In the genomic region with DNA sequence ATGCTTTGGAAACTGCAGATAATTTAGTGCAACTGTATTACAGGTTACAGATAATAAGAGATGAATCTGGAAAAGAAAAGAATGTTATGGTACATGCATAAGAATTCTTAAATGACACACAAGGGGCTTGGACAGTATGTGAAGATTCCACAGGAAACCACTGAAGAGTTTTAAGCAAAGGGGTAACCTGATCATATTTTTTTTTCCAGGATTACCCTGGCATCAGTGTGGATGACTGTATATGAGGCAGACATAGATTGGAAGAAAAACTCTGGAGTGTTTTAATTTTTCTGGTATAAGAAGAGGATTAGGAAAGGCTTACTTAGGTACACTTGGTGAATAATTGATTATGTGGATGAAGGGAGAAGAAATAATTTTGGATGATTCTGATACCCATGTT, we compare ENCODE assay signal across 35 cellular contexts. TPM values are rescaled to one million over a fixed set of nuclear protein-coding genes. Genes with fewer than 3 reads are reported as not detected.
"Had no signal": no experiment of that assay in that cellular context is flagged by ENCODE, and none has a peak within 500 bp of the region (broad histone marks: within the 10 kb centered on the region; RNA-seq: fewer than 3 reads in every experiment).

No MANE protein-coding gene starts in this region.

- H3K27ac ChIP-seq: neural progenitor cell, ovary, parathyroid adenoma, psoas muscle, right lobe of liver, sigmoid colon, skin epidermis, spleen, suprapubic skin, testis, tibial artery, transverse colon, upper lobe of right lung, uterus had no signal

- H3K4me3 ChIP-seq: neural progenitor cell, ovary, psoas muscle, right lobe of liver, sigmoid colon, skin epidermis, smooth muscle cell, spleen, suprapubic skin, testis, tibial artery, transverse colon, upper lobe of right lung, uterus had no signal

- H3K9me3 ChIP-seq: ovary, psoas muscle, right lobe of liver, sigmoid colon, suprapubic skin, testis, transverse colon, upper lobe of right lung, uterus had no signal

- H3K4me1 Mint-ChIP-seq: naive thymus-derived CD4-positive, alpha-beta T cell; nephron; neural progenitor cell; stimulated activated naive CD8-positive, alpha-beta T cell treated with anti-CD3 and anti-CD28 coated beads, Interleukin-15, amount 100 ng/mL, for 72 hours had no signal

- DNase-seq: naive thymus-derived CD4-positive, alpha-beta T cell; natural killer cell; occipital lobe; ovary; posterior cingulate gyrus; psoas muscle; right cardiac atrium; right lobe of liver; sigmoid colon; spleen; stimulated activated CD4-positive, alpha-beta T cell treated with anti-CD3 and anti-CD28 coated beads, Interleukin-12 subunit alpha, Interleukin-12 subunit beta, amount 100 ng/mL, for 4 hours; stimulated activated CD4-positive, alpha-beta T cell treated with anti-CD3 and anti-CD28 coated beads, Interleukin-1b, Interleukin-23, amount 100 ng/mL, for 48 hours; stimulated activated CD4-positive, alpha-beta T cell treated with anti-CD3 and anti-CD28 coated beads, Interleukin-4, amount 100 ng/mL, for 1 hour; stimulated activated CD4-positive, alpha-beta T cell treated with anti-CD3 and anti-CD28 coated beads, Interleukin-4, amount 100 ng/mL, for 4 hours; stimulated activated CD8-positive, alpha-beta memory T cell treated with anti-CD3 and anti-CD28 coated beads, Interleukin-4, amount 100 ng/mL, for 48 hours; stimulated activated naive CD4-positive, alpha-beta T cell; stimulated activated naive CD8-positive, alpha-beta T cell treated with anti-CD3 and anti-CD28 coated beads, Interleukin-15, amount 100 ng/mL, for 72 hours; stimulated activated naive CD8-positive, alpha-beta T cell treated with anti-CD3 and anti-CD28 coated beads, Interleukin-15, Interleukin-2, amounts not matched to agents 100 U/mL and 50 U/mL, for 24 hours; substantia nigra; testis; tibial artery; transverse colon; upper lobe of right lung; uterus had no signal

- H3K27me3 Mint-ChIP-seq: progenitor cell of endocrine pancreas; stimulated activated memory B cell treated with anti-CD40 and anti-IgM and Interleukin-4, amounts not matched to agents 10 μg/mL and 1 μg/mL and 100 μg/mL, for 72 hours; stimulated activated naive CD8-positive, alpha-beta T cell treated with anti-CD3 and anti-CD28 coated beads, Interleukin-15, amount 100 ng/mL, for 72 hours had no signal

- H3K36me3 ChIP-seq: neural progenitor cell, ovary, right lobe of liver, sigmoid colon, spleen, suprapubic skin, tibial artery, transverse colon, upper lobe of right lung, uterus had no signal

- H3K9me3 Mint-ChIP-seq: type B pancreatic cell had no signal

- H3K36me3 Mint-ChIP-seq: naive thymus-derived CD4-positive, alpha-beta T cell; natural killer cell; neural progenitor cell; stimulated activated memory B cell treated with anti-CD40 and anti-IgM and Interleukin-4, amounts not matched to agents 10 μg/mL and 1 μg/mL and 100 μg/mL, for 72 hours; type B pancreatic cell had no signal

- H3K27me3 ChIP-seq: ovary, right lobe of liver, sigmoid colon, suprapubic skin, testis, tibial artery, transverse colon, upper lobe of right lung, uterus had no signal

- H3K4me1 ChIP-seq: neural progenitor cell, parathyroid adenoma, psoas muscle, right lobe of liver, sigmoid colon, spleen, suprapubic skin, testis, tibial artery, transverse colon, upper lobe of right lung, uterus had no signal

- H3K27ac Mint-ChIP-seq: naive thymus-derived CD4-positive, alpha-beta T cell; natural killer cell; nephron; neural progenitor cell; progenitor cell of endocrine pancreas; stimulated activated memory B cell treated with anti-CD40 and anti-IgM and Interleukin-4, amounts not matched to agents 10 μg/mL and 1 μg/mL and 100 μg/mL, for 72 hours; stimulated activated naive CD8-positive, alpha-beta T cell treated with anti-CD3 and anti-CD28 coated beads, Interleukin-15, amount 100 ng/mL, for 72 hours; type B pancreatic cell had no signal

- H3K4me3 Mint-ChIP-seq: naive thymus-derived CD4-positive, alpha-beta T cell; natural killer cell; nephron; neural progenitor cell; stimulated activated memory B cell treated with anti-CD40 and anti-IgM and Interleukin-4, amounts not matched to agents 10 μg/mL and 1 μg/mL and 100 μg/mL, for 72 hours; stimulated activated naive CD8-positive, alpha-beta T cell treated with anti-CD3 and anti-CD28 coated beads, Interleukin-15, amount 100 ng/mL, for 72 hours; type B pancreatic cell had no signal

RNA-seq across cellular contexts. Expression of gene TFPI2, which starts 8.1 kb away (rescaled TPM):
- total RNA-seq: natural killer cell had no signal
- polyA plus RNA-seq: naive thymus-derived CD4-positive, alpha-beta T cell had no signal

RNA-seq across cellular contexts. Expression of gene GNGT1, which starts 23.9 kb away (rescaled TPM):
- total RNA-seq: naive thymus-derived CD4-positive, alpha-beta T cell; natural killer cell; occipital lobe; progenitor cell of endocrine pancreas; psoas muscle; right cardiac atrium; right lobe of liver; sigmoid colon; smooth muscle cell; spleen; suprapubic skin; testis; transverse colon; upper lobe of right lung; uterus had no signal
- polyA plus RNA-seq: naive thymus-derived CD4-positive, alpha-beta T cell; neural cell; right cardiac atrium; sigmoid colon; smooth muscle cell; spleen; urinary bladder had no signal

RNA-seq across cellular contexts. Expression of gene GNG11, which starts 39.1 kb away (rescaled TPM):
- total RNA-seq: progenitor cell of endocrine pancreas had no signal
- polyA plus RNA-seq: naive thymus-derived CD4-positive, alpha-beta T cell had no signal
